In the genomic region with DNA sequence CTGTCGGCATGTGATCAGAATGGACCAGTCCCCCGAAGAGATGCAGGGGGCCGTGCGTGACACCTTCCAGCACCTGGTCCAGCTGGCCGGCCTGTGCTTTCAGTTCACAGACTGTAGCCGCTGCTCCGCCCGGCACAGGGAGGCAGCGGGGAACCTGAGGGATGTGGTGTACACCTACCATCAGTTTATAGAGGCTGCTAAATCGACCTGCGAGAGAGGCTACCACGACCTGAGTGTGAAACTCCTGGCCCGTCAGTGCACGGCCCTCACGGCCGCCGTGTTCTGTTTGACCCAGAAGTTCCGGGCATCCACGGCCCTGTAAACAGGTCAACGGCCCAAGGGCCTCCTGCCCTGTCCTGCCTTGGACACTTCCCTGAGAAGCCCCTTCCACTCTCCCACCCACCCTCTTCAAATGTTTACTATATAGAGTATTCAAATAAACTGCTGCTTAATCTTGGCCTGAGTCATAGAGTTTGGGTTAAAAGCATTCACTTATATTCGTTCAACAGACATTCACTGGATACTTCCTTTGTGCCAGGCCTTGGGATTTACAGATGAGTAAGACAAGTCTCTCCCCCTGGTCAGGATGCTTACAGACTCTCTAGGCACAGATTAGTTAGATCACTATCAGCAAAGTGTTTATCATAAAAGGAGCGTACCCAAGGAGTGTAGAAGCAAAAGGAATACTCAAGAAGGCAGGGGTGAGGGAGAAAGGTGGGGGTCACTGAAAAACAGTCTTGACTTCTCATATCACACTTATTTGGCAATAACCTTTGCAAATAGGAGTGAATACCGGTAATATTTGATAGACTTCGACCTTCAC, we compare ENCODE assay signal across 11 cellular contexts. TPM values are rescaled to one million over a fixed set of nuclear protein-coding genes. Genes with fewer than 3 reads are reported as not detected.
DNase-seq lines count a peak whose midpoint lies in the region; ATAC-seq, FAIRE-seq and TF ChIP-seq lines count a peak whose summit lies in the region.
"Had no signal": no experiment of that assay in that cellular context is flagged by ENCODE, and none has a peak within 500 bp of the region (broad histone marks: within the 10 kb centered on the region; RNA-seq: fewer than 3 reads in every experiment).

No MANE protein-coding gene starts in this region.

- ATAC-seq in A549 (peak; percentile 6 to 48; a peak in 4 of 6 replicates), GM18498 (IDR thresholded peaks at IDR 0.05; ENCODE audit: unreplicated experiment) (peak; percentile 10), Panc1 (peak; percentile 20; the same call in 1 of the 2 replicates)

- POLR2A ChIA-PET in A549 (lab: Yijun Ruan, JAX) (no interaction called here), Panc1 (lab: Charles Lee) (no interaction called here)

- H3K4me1 ChIP-seq in A549: no peaks in the 10 kb centered on the region
- peaks cover 5% of the 10 kb centered on the region; the same call in 1 of the 2 replicates for H3K4me1 ChIP-seq in Panc1 (ENCODE audit: control insufficient read depth, insufficient read depth, low read length)
- no peaks in the 10 kb centered on the region for H3K4me1 ChIP-seq in ovary (ENCODE audit: insufficient read depth)
- H3K4me1 ChIP-seq in small intestine (ENCODE audit: control insufficient read depth in 2 of 2, insufficient read depth in 1 of 2, low read depth in 1 of 2, low read length in 1 of 2): no peaks in the 10 kb centered on the region
- H3K4me1 ChIP-seq: gastrocnemius medialis, stomach had no signal

- TF ChIP-seq EP300 in A549 (IDR thresholded peaks at IDR 0.05) (no peak), ovary (IDR thresholded peaks at IDR 0.05) (no peak)

- TF ChIP-seq CTCF in A549 (IDR thresholded peaks at IDR 0.05) (no peak), Panc1 (IDR thresholded peaks at IDR 0.05) (no peak), ovary (IDR thresholded peaks at IDR 0.05) (no peak)

- WGBS in A549 (ENCODE audit: missing lambda C conversion rate): 68% methylated on average over 16 of the region's 24 CpGs
- WGBS in ovary, 3 donors: 77 to 82% (median 81%) methylated on average over 22 to 24 of the region's 24 CpGs
- 76 to 80% (median 79%) methylated on average over 24 of the region's 24 CpGs for WGBS in small intestine, 3 donors

- intact Hi-C loops in Panc1 (cut with micrococcal nuclease; ENCODE audit: unreplicated experiment) (loop anchor here (5.0 to 10.0 kb wide), 2 partner anchors 154 to 272 kb away; partner anchors contain the start of gene TOMM5), ovary (cut with DNase I) (no loop called here)

- no TSS peak for BruUV-seq in Panc1 (replicated peaks; lab: Mats Ljungman, UMichigan)

- TF ChIP-seq POLR2A in A549 (IDR thresholded peaks at IDR 0.05; ENCODE audit: low read length) (no peak), ovary (IDR thresholded peaks at IDR 0.05) (no peak)

- in situ Hi-C loops in Panc1 (cut with HindIII; ENCODE audit: low pct_unique_long_range_greater_than_20kb, low sequenced_read_pairs): no loop called here
- in situ Hi-C loops in G401 (cut with HindIII; ENCODE audit: low sequenced_read_pairs): no loop called here

- no peak for TF ChIP-seq RAD21 in A549 (conservative IDR thresholded peaks at IDR 0.05 in 1 of 2, IDR thresholded peaks at IDR 0.05 in 1 of 2)

- no peak overlapping the region for H3K27ac ChIP-seq in A549
- no peak overlapping the region for H3K27ac ChIP-seq in Panc1 (ENCODE audit: low read length)
- H3K27ac ChIP-seq in ovary: no peak overlapping the region
- H3K27ac ChIP-seq in small intestine (ENCODE audit: low read depth in 1 of 2, low read length in 1 of 2): no peak overlapping the region
- H3K27ac ChIP-seq: gastrocnemius medialis, stomach had no signal

- CTCF ChIA-PET in A549 (lab: Yijun Ruan, JAX): interaction anchor here (0.9 to 1.7 kb wide), 11 partner anchors 8 to 653 kb away, joined by 3 to 11 read pairs (median 3); no protein-coding TSS in a partner anchor
- CTCF ChIA-PET in Panc1 (lab: Charles Lee): no interaction called here

- H3K27me3 ChIP-seq in Panc1 (ENCODE audit: control insufficient read depth, insufficient read depth, low read length) (no peaks in the 10 kb centered on the region), ovary (no peaks in the 10 kb centered on the region), small intestine (ENCODE audit: control insufficient read depth in 2 of 2, insufficient read depth in 2 of 2, low read length in 2 of 2) (no peaks in the 10 kb centered on the region)
- H3K27me3 ChIP-seq: gastrocnemius medialis, stomach had no signal

- no peak overlapping the region for H3K4me2 ChIP-seq in A549

- H3K36me3 ChIP-seq in Panc1 (ENCODE audit: control insufficient read depth, insufficient read depth, low read length) (no peaks in the 10 kb centered on the region), ovary (no peaks in the 10 kb centered on the region), small intestine (ENCODE audit: control insufficient read depth in 2 of 2, insufficient read depth in 2 of 2, low read length in 2 of 2) (no peaks in the 10 kb centered on the region)
- H3K36me3 ChIP-seq: gastrocnemius medialis, stomach had no signal

- no peak for FAIRE-seq in A549 (lab: Jason Lieb, UNC)
- no peak for FAIRE-seq in small intestine (lab: Jason Lieb, UNC)

- H3K9me3 ChIP-seq in A549 (no peaks in the 10 kb centered on the region), Panc1 (ENCODE audit: control insufficient read depth, insufficient read depth, low read depth, low read length) (no peaks in the 10 kb centered on the region), ovary (no peaks in the 10 kb centered on the region), small intestine (ENCODE audit: control insufficient read depth, low read depth) (no peaks in the 10 kb centered on the region)
- H3K9me3 ChIP-seq: gastrocnemius medialis, stomach had no signal

- H3K4me3 ChIP-seq in A549: no peak overlapping the region
- H3K4me3 ChIP-seq in Panc1 (ENCODE audit: low read depth in 2 of 2, low read length in 2 of 2): no peak overlapping the region
- no peak overlapping the region for H3K4me3 ChIP-seq in ovary
- H3K4me3 ChIP-seq in small intestine (ENCODE audit: low read depth in 1 of 2, low read length in 2 of 2): no peak overlapping the region
- H3K4me3 ChIP-seq: gastrocnemius medialis, stomach had no signal

- DNase-seq in A549 (ENCODE audit: low read depth in 1 of 2, low spot score in 1 of 2): no peak
- DNase-seq in Panc1 (ENCODE audit: low read depth, low spot score): no peak
- peak; percentile 20 for DNase-seq in fibroblast of peridontal ligament (ENCODE audit: extremely low read depth)
- DNase-seq in ovary: no peak
- no peak for DNase-seq in stimulated activated CD4-positive, alpha-beta T cell treated with anti-CD3 and anti-CD28 coated beads, Interleukin-2, amount 100 ng/mL, for 24 hours
- no peak for DNase-seq in G401 (ENCODE audit: low spot score)
- DNase-seq in small intestine: no peak
- DNase-seq: activated CD4-positive, CD25-positive, alpha-beta regulatory T cell treated with anti-CD3 and anti-CD28 coated beads, Interleukin-2, amount 50 U/mL, for 72 hours had no signal

TF ChIP-seq in A549, 52 proteins besides CTCF, POLR2A, EP300 and RAD21 (continues in another document):
- no peak for TF ChIP-seq ZNF302 (CRISPR knock-in tag; IDR thresholded peaks at IDR 0.05)
- TF ChIP-seq HOXB13 (CRISPR knock-in tag; IDR thresholded peaks at IDR 0.05; ENCODE audit: low read depth): no peak
- no peak for TF ChIP-seq HOXA7 (CRISPR knock-in tag; IDR thresholded peaks at IDR 0.05)
- TF ChIP-seq RFX5 (IDR thresholded peaks at IDR 0.05): no peak
- TF ChIP-seq MYC (IDR thresholded peaks at IDR 0.05; ENCODE audit: borderline replicate concordance, low read length): no peak
- TF ChIP-seq ZFP36 (IDR thresholded peaks at IDR 0.05; ENCODE audit: borderline replicate concordance, partially characterized antibody): no peak
- no peak for TF ChIP-seq TP53 (CRISPR knock-in tag; IDR thresholded peaks at IDR 0.05)
- TF ChIP-seq POLR2AphosphoS2 (conservative IDR thresholded peaks at IDR 0.05; ENCODE audit: low read length): no peak

RNA-seq across cellular contexts. Expression of gene TRMT10B, which starts 6.9 kb away (rescaled TPM):
- polyA plus RNA-seq in A549 (2011; rRNA removed) (8.9 and 10.1 TPM in 2 replicates), A549 (2017; fragmentation: RNase III; extraction: RNeasy Plus Mini Kit Qiagen cat#74134 plus additional on column Dnase treatment) (6.3 to 6.9 TPM (median 6.5 TPM) in 3 replicates), ovary (1 to 10 TPM; 9.3 to 9.9 TPM), small intestine (1 to 10 TPM; 4.5 to 6.0 (median 5.1) TPM)
- 3.6 and 4.0 TPM in 2 replicates for polyA plus RNA-seq in A549 (2012; cell fraction: cytosol; rRNA removed)
- polyA plus RNA-seq in A549 (2012; cell fraction: nucleus; rRNA removed): 1.6 and 2.1 TPM in 2 replicates
- 2.2 and 4.2 TPM in 2 replicates for polyA minus RNA-seq in A549 (2011; rRNA and poly(A)+ RNA removed)
- total RNA-seq in Panc1 (2021; ENCODE audit: unreplicated experiment) (9.8 TPM), ovary (10 to 100 TPM in 4 of 7 donors, 1 to 10 TPM in 3; 6.7 to 13.6 (median 12.1) TPM)
- 6.9 TPM for polyA plus RNA-seq in Panc1 (2012; ENCODE audit: insufficient read length)
- total RNA-seq in G401 (2014; rRNA removed; shearing (Covaris generic)): 1.9 and 2.1 TPM in 2 replicates

RNA-seq across cellular contexts. Expression of gene EXOSC3, which starts 38.2 kb away (rescaled TPM):
- polyA plus RNA-seq in A549 (2011; rRNA removed) (40.7 and 63.2 TPM in 2 replicates), A549 (2017; fragmentation: RNase III; extraction: RNeasy Plus Mini Kit Qiagen cat#74134 plus additional on column Dnase treatment) (72.2 to 77.1 TPM (median 72.4 TPM) in 3 replicates), ovary (10 to 100 TPM; 21.1 to 21.8 TPM), small intestine (10 to 100 TPM; 11.9 to 38.8 (median 17.4) TPM)
- 79.6 and 87.2 TPM in 2 replicates for polyA plus RNA-seq in A549 (2012; cell fraction: cytosol; rRNA removed)
- 43.8 and 66.7 TPM in 2 replicates for polyA plus RNA-seq in A549 (2012; cell fraction: nucleus; rRNA removed)
- polyA minus RNA-seq in A549 (2011; rRNA and poly(A)+ RNA removed): 22.9 and 23.8 TPM in 2 replicates
- total RNA-seq in Panc1 (2021; ENCODE audit: unreplicated experiment) (45.3 TPM), ovary (10 to 100 TPM; 28.8 to 40.0 (median 35.2) TPM)
- 36.5 TPM for polyA plus RNA-seq in Panc1 (2012; ENCODE audit: insufficient read length)
- 65.3 and 86.5 TPM in 2 replicates for total RNA-seq in G401 (2014; rRNA removed; shearing (Covaris generic))

RNA-seq across cellular contexts. Expression of gene DCAF10, which starts 53.9 kb away (rescaled TPM):
- polyA plus RNA-seq in A549 (2011; rRNA removed) (25.8 and 33.1 TPM in 2 replicates), A549 (2017; fragmentation: RNase III; extraction: RNeasy Plus Mini Kit Qiagen cat#74134 plus additional on column Dnase treatment) (10.9 to 12.4 TPM (median 11.5 TPM) in 3 replicates), ovary (10 to 100 TPM in 1 of 2 donors, 1 to 10 TPM in 1; 9.0 to 16.4 TPM), small intestine (1 to 10 TPM; 5.6 to 9.2 (median 5.7) TPM)
- polyA plus RNA-seq in A549 (2012; cell fraction: cytosol; rRNA removed): 5.4 and 7.3 TPM in 2 replicates
- polyA plus RNA-seq in A549 (2012; cell fraction: nucleus; rRNA removed): 3.8 and 4.1 TPM in 2 replicates
- polyA minus RNA-seq in A549 (2011; rRNA and poly(A)+ RNA removed): 39.3 and 39.9 TPM in 2 replicates
- total RNA-seq in Panc1 (2021; ENCODE audit: unreplicated experiment) (18.5 TPM), ovary (10 to 100 TPM; 15.9 to 39.8 (median 26.6) TPM)
- 11.4 TPM for polyA plus RNA-seq in Panc1 (2012; ENCODE audit: insufficient read length)
- 7.6 and 16.5 TPM in 2 replicates for total RNA-seq in G401 (2014; rRNA removed; shearing (Covaris generic))
